In the genomic region with DNA sequence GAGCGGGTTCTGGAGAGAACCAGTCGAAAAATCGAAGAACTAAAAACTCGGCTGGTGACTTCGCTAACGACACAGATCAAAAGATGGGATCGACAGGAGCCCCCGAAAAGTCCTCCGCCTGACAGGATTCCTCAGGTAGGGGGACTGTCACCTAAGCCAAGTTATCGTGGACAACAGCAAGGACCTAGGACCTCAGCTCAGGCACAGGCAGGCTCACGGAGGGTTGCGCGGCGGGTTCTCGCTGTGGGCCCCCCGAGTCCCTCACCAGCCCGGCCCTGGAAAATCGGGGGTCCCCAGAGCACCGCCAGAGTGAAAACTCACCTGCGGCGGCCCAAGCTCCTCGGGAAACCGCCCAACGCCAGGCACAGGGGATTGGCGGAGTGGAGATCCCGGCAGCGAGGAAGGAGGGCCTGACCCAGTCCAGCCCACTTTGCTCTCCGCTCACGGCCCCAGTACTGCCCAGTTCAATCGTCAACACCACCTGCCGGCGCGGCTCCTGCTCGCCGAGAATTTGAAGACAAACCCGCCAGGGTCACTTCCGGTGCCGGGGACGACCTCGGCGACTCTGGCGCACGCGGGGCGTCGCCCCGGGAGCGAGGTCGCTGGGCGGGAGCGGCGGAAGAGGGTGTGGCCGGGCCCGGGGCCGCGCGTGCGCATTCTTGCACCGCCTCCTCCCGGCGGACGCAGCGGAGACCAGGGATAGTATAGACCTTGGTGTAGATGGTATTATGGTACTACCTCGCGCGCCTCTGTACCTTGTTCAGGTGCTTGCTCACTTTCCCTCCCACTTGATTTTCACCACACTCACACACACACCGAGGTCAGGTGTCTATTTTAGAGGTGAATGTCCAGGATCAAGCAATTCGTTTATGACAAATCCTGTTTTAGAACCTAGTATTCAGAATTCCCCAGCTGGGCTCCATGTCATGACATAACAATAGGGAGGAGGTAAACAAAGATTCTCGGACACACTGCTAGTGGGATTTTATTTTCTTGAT, we compare ENCODE assay signal across 1 cellular context.
TF ChIP-seq lines count a peak whose summit lies in the region.

KATNA1 (minus strand) TSS at position 567 of the 998 bp plus-strand sequence. CDS start 10,167 bp downstream, outside the sequence.

TF ChIP-seq in GM23338, 12 proteins besides CTCF, POLR2A, EP300 and RAD21:
- TF ChIP-seq ETS1 (IDR thresholded peaks at IDR 0.05) (peak; percentile 68), CREB1 (CRISPR knock-in tag; IDR thresholded peaks at IDR 0.05; ENCODE audit: low read depth) (peak; percentile 75), NANOG (IDR thresholded peaks at IDR 0.05; ENCODE audit: borderline replicate concordance) (no peak), EZH2 (IDR thresholded peaks at IDR 0.05; ENCODE audit: low read depth, unreplicated experiment) (no peak), STAT1 (IDR thresholded peaks at IDR 0.05; ENCODE audit: unreplicated experiment) (no peak), POLR2AphosphoS5 (IDR thresholded peaks at IDR 0.05; ENCODE audit: low read depth) (peak; percentile 91), ZNF114 (CRISPR knock-in tag; IDR thresholded peaks at IDR 0.05) (0 out of 2 replicates have a peak, but pooled peaks have one; percentile 53)
